19 cellular contexts compared by ENCODE assay signal in genomic region chr21:33813832-33814231, GRCh38.
DNase-seq lines count a peak whose midpoint lies in the region; ATAC-seq and TF ChIP-seq lines count a peak whose summit lies in the region.
"Had no signal": no experiment of that assay in that cellular context is flagged by ENCODE, and none has a peak within 500 bp of the region (broad histone marks: within the 10 kb centered on the region; RNA-seq: fewer than 3 reads in every experiment).

No MANE protein-coding gene starts in this region.

- H3K9me3 ChIP-seq in thyroid gland (no peaks in the 10 kb centered on the region), tibial artery (no peaks in the 10 kb centered on the region)
- H3K9me3 ChIP-seq: BLaER1, Caco-2 had no signal

- H3K4me3 ChIP-seq in thyroid gland (replicated peaks in 1 of 3) (no peak overlapping the region), tibial artery (no peak overlapping the region)
- H3K4me3 ChIP-seq: BLaER1 had no signal

- TF ChIP-seq CTCF in thyroid gland (IDR thresholded peaks at IDR 0.05) (no peak), tibial artery (IDR thresholded peaks at IDR 0.05) (no peak)

- H3K4me1 ChIP-seq in thyroid gland (peaks cover 8 to 32% of the 10 kb centered on the region in 2 donors), tibial artery (peaks cover 0 to 18% (median 15%) of the 10 kb centered on the region in 4 donors)
- H3K4me1 ChIP-seq: Caco-2 had no signal

- intact Hi-C loops in dendritic cell treated with granulocyte-macrophage colony-stimulating factor and Interleukin-4, amounts not matched to agents 40 ng/mL and 50 ng/mL, for 4 days (cut with micrococcal nuclease), result no loop called here
- intact Hi-C loops in sciatic nerve (cut with DNase I), result no loop called here
- intact Hi-C loops in thyroid gland (cut with DNase I), result no loop called here
- intact Hi-C loops in tibial artery (cut with DNase I; ENCODE audit: low total_unique reads), result no loop called here

- no peaks in the 10 kb centered on the region for H3K27me3 ChIP-seq in thyroid gland
- no peaks in the 10 kb centered on the region for H3K27me3 ChIP-seq in tibial artery
- H3K27me3 ChIP-seq: BLaER1 had no signal

- H3K27ac ChIP-seq in thyroid gland (peak overlapping the region; percentile 38 to 59 (median 58)), tibial artery (no peak overlapping the region)
- H3K27ac ChIP-seq: 22Rv1, C4-2B had no signal

- peak; percentile 80 for DNase-seq in DMS79 treated with DMSO at 0.1 percent for 48 hours (lab: John Stamatoyannopoulos, UW)
- no peak for DNase-seq in DMS79 (lab: John Stamatoyannopoulos, UW)
- peak; percentile 37 for DNase-seq in sciatic nerve (ENCODE audit: low spot score)
- peak; percentile 82 to 83 for DNase-seq in thyroid gland
- DNase-seq in tibial artery, result no peak
- DNase-seq: Caco-2; CD4-positive, CD25-positive, alpha-beta regulatory T cell; CD8-positive, alpha-beta T cell; DMS153; GF-D8; H7; HCEC 1CT had no signal

- no peak overlapping the region for H3K4me3 Mint-ChIP-seq in dendritic cell treated with granulocyte-macrophage colony-stimulating factor and Interleukin-4, amounts not matched to agents 40 ng/mL and 50 ng/mL, for 4 days
- H3K4me3 Mint-ChIP-seq: B cell; CD4-positive, CD25-positive, alpha-beta regulatory T cell; CD8-positive, alpha-beta T cell had no signal

- peak overlapping the region; percentile 30 for H3K27ac Mint-ChIP-seq in dendritic cell treated with granulocyte-macrophage colony-stimulating factor and Interleukin-4, amounts not matched to agents 40 ng/mL and 50 ng/mL, for 4 days
- H3K27ac Mint-ChIP-seq: B cell; CD4-positive, CD25-positive, alpha-beta regulatory T cell; CD8-positive, alpha-beta T cell had no signal

- H3K9me3 Mint-ChIP-seq in dendritic cell treated with granulocyte-macrophage colony-stimulating factor and Interleukin-4, amounts not matched to agents 40 ng/mL and 50 ng/mL, for 4 days, result no peaks in the 10 kb centered on the region
- H3K9me3 Mint-ChIP-seq: CD4-positive, CD25-positive, alpha-beta regulatory T cell; CD8-positive, alpha-beta T cell had no signal

- H3K36me3 ChIP-seq in thyroid gland, result no peaks in the 10 kb centered on the region
- H3K36me3 ChIP-seq in tibial artery, result peaks cover 11 to 41% (median 34%) of the 10 kb centered on the region in 3 donors

- H3K36me3 Mint-ChIP-seq in dendritic cell treated with granulocyte-macrophage colony-stimulating factor and Interleukin-4, amounts not matched to agents 40 ng/mL and 50 ng/mL, for 4 days (ENCODE audit: low read depth), result peaks cover 46% of the 10 kb centered on the region
- H3K36me3 Mint-ChIP-seq: CD4-positive, CD25-positive, alpha-beta regulatory T cell; CD8-positive, alpha-beta T cell had no signal

- TF ChIP-seq POLR2A in thyroid gland (IDR thresholded peaks at IDR 0.05), result no peak

- ATAC-seq in sciatic nerve (no peak), HG02678 (IDR thresholded peaks at IDR 0.05; ENCODE audit: unreplicated experiment) (no peak), HG03432 (IDR thresholded peaks at IDR 0.05; ENCODE audit: unreplicated experiment) (no peak)
- ATAC-seq: CD8-positive, alpha-beta T cell had no signal

- peaks cover 47% of the 10 kb centered on the region for H3K4me1 Mint-ChIP-seq in dendritic cell treated with granulocyte-macrophage colony-stimulating factor and Interleukin-4, amounts not matched to agents 40 ng/mL and 50 ng/mL, for 4 days (ENCODE audit: low read depth)
- H3K4me1 Mint-ChIP-seq: B cell; CD4-positive, CD25-positive, alpha-beta regulatory T cell had no signal

- 44 to 49% methylated on average over 7 of the region's 7 CpGs for WGBS in thyroid gland, 2 donors

- H3K27me3 Mint-ChIP-seq in dendritic cell treated with granulocyte-macrophage colony-stimulating factor and Interleukin-4, amounts not matched to agents 40 ng/mL and 50 ng/mL, for 4 days, result no peaks in the 10 kb centered on the region

Comparison
In these comparisons a context has a peak if more than half of its experiments do, and no peak if none do; other contexts are left out.
1. DNase-seq: peak in DMS79 treated with DMSO at 0.1 percent for 48 hours (single experiment), sciatic nerve (single experiment) and thyroid gland (2 of 2); none in DMS79 (single experiment) and tibial artery (0 of 2).
2. H3K27ac ChIP-seq: peak in thyroid gland (3 of 3); none in tibial artery (0 of 2).